ENCODE assay signal across 1 cellular context in the genomic region with DNA sequence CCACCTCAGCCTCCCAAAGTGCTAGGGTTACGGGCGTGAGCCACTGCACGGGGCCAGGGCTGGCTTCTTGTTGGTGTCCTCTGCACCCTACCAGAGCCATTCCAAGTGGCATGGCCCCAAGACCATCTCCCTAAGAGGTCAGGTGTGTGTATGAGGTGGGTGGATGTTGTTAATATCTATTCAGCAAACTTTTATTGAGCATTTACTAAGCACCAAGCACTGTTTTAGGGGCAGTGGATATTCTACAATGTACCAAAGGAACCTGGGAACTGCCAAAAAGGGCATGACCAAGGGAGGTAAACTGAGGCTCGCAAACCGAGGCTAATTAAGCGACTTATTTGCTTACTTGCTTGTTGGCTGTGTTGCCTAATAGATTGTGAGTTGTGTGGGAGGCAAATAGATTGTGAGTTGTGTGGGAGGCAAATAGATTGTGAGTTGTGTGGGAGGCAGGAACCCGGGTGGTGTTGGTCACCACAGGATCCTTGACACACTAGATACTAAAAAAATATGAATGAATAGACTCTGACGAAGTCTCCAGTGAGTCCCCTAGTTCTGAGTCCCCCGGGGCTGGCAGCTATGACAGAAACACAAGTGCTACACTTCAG.
TF ChIP-seq lines count a peak whose summit lies in the region.

No MANE protein-coding gene starts in this region.

TF ChIP-seq in H1, 55 proteins besides CTCF, POLR2A, EP300 and RAD21:
- TF ChIP-seq SP4 (IDR thresholded peaks at IDR 0.05; ENCODE audit: low read length) (no peak), CBX8 (IDR thresholded peaks at IDR 0.05; ENCODE audit: borderline replicate concordance, low read depth, low read length) (no peak), RXRA (IDR thresholded peaks at IDR 0.05; ENCODE audit: insufficient read depth, low read depth, low read length) (no peak), CHD2 (IDR thresholded peaks at IDR 0.05; ENCODE audit: low read length) (no peak), ZNF274 (IDR thresholded peaks at IDR 0.05; ENCODE audit: borderline replicate concordance, extremely low read depth, low read length) (no peak), SUZ12 (IDR thresholded peaks at IDR 0.05; ENCODE audit: low read length) (no peak), KDM1A (IDR thresholded peaks at IDR 0.05; ENCODE audit: borderline replicate concordance, low read length) (no peak), GABPA (IDR thresholded peaks at IDR 0.05; ENCODE audit: borderline replicate concordance, insufficient read depth, low read length) (no peak), TBP (IDR thresholded peaks at IDR 0.05; ENCODE audit: low read depth, low read length) (no peak), FOSL1 (IDR thresholded peaks at IDR 0.05; ENCODE audit: insufficient read depth, low read depth, low read length) (no peak), SAP30 (IDR thresholded peaks at IDR 0.05; ENCODE audit: insufficient read depth, insufficient replicate concordance, low read length) (no peak), HDAC2 (IDR thresholded peaks at IDR 0.05; ENCODE audit: borderline replicate concordance in 1 of 2, low read depth in 2 of 2, low read length in 2 of 2) (no peak), MAFK (IDR thresholded peaks at IDR 0.05; ENCODE audit: low read depth, low read length) (no peak), TEAD4 (IDR thresholded peaks at IDR 0.05; ENCODE audit: low read depth, low read length) (no peak), SIRT6 (IDR thresholded peaks at IDR 0.05; ENCODE audit: low read length) (no peak), EGR1 (IDR thresholded peaks at IDR 0.05; ENCODE audit: borderline replicate concordance, low read depth, low read length) (no peak), HDAC6 (IDR thresholded peaks at IDR 0.05; ENCODE audit: low read depth, low read length) (no peak), CBX5 (IDR thresholded peaks at IDR 0.05; ENCODE audit: low read depth, low read length) (no peak)
- TF ChIP-seq, protein P1, sequence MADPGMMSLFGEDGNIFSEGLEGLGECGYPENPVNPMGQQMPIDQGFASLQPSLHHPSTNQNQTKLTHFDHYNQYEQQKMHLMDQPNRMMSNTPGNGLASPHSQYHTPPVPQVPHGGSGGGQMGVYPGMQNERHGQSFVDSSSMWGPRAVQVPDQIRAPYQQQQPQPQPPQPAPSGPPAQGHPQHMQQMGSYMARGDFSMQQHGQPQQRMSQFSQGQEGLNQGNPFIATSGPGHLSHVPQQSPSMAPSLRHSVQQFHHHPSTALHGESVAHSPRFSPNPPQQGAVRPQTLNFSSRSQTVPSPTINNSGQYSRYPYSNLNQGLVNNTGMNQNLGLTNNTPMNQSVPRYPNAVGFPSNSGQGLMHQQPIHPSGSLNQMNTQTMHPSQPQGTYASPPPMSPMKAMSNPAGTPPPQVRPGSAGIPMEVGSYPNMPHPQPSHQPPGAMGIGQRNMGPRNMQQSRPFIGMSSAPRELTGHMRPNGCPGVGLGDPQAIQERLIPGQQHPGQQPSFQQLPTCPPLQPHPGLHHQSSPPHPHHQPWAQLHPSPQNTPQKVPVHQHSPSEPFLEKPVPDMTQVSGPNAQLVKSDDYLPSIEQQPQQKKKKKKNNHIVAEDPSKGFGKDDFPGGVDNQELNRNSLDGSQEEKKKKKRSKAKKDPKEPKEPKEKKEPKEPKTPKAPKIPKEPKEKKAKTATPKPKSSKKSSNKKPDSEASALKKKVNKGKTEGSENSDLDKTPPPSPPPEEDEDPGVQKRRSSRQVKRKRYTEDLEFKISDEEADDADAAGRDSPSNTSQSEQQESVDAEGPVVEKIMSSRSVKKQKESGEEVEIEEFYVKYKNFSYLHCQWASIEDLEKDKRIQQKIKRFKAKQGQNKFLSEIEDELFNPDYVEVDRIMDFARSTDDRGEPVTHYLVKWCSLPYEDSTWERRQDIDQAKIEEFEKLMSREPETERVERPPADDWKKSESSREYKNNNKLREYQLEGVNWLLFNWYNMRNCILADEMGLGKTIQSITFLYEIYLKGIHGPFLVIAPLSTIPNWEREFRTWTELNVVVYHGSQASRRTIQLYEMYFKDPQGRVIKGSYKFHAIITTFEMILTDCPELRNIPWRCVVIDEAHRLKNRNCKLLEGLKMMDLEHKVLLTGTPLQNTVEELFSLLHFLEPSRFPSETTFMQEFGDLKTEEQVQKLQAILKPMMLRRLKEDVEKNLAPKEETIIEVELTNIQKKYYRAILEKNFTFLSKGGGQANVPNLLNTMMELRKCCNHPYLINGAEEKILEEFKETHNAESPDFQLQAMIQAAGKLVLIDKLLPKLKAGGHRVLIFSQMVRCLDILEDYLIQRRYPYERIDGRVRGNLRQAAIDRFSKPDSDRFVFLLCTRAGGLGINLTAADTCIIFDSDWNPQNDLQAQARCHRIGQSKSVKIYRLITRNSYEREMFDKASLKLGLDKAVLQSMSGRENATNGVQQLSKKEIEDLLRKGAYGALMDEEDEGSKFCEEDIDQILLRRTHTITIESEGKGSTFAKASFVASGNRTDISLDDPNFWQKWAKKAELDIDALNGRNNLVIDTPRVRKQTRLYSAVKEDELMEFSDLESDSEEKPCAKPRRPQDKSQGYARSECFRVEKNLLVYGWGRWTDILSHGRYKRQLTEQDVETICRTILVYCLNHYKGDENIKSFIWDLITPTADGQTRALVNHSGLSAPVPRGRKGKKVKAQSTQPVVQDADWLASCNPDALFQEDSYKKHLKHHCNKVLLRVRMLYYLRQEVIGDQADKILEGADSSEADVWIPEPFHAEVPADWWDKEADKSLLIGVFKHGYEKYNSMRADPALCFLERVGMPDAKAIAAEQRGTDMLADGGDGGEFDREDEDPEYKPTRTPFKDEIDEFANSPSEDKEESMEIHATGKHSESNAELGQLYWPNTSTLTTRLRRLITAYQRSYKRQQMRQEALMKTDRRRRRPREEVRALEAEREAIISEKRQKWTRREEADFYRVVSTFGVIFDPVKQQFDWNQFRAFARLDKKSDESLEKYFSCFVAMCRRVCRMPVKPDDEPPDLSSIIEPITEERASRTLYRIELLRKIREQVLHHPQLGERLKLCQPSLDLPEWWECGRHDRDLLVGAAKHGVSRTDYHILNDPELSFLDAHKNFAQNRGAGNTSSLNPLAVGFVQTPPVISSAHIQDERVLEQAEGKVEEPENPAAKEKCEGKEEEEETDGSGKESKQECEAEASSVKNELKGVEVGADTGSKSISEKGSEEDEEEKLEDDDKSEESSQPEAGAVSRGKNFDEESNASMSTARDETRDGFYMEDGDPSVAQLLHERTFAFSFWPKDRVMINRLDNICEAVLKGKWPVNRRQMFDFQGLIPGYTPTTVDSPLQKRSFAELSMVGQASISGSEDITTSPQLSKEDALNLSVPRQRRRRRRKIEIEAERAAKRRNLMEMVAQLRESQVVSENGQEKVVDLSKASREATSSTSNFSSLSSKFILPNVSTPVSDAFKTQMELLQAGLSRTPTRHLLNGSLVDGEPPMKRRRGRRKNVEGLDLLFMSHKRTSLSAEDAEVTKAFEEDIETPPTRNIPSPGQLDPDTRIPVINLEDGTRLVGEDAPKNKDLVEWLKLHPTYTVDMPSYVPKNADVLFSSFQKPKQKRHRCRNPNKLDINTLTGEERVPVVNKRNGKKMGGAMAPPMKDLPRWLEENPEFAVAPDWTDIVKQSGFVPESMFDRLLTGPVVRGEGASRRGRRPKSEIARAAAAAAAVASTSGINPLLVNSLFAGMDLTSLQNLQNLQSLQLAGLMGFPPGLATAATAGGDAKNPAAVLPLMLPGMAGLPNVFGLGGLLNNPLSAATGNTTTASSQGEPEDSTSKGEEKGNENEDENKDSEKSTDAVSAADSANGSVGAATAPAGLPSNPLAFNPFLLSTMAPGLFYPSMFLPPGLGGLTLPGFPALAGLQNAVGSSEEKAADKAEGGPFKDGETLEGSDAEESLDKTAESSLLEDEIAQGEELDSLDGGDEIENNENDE (IDR thresholded peaks at IDR 0.05; ENCODE audit: insufficient replicate concordance, low read length): no peak
- TF ChIP-seq, protein P2, sequence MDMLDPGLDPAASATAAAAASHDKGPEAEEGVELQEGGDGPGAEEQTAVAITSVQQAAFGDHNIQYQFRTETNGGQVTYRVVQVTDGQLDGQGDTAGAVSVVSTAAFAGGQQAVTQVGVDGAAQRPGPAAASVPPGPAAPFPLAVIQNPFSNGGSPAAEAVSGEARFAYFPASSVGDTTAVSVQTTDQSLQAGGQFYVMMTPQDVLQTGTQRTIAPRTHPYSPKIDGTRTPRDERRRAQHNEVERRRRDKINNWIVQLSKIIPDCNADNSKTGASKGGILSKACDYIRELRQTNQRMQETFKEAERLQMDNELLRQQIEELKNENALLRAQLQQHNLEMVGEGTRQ (IDR thresholded peaks at IDR 0.05; ENCODE audit: low read length): no peak
